21 cellular contexts compared by ENCODE assay signal in genomic region chr4:17315459-17315858, GRCh38.
DNase-seq lines count a peak whose midpoint lies in the region; ATAC-seq and TF ChIP-seq lines count a peak whose summit lies in the region.
"Had no signal": no experiment of that assay in that cellular context is flagged by ENCODE, and none has a peak within 500 bp of the region (broad histone marks: within the 10 kb centered on the region; RNA-seq: fewer than 3 reads in every experiment).

No MANE protein-coding gene starts in this region.

- no peak overlapping the region for H3K4me3 Mint-ChIP-seq in endodermal cell
- H3K4me3 Mint-ChIP-seq: B cell had no signal

- H3K36me3 ChIP-seq in MM.1S (replicated peaks; ENCODE audit: insufficient read depth, low read length) (no peaks in the 10 kb centered on the region), endodermal cell (ENCODE audit: control insufficient read depth, insufficient read depth, low read length) (no peaks in the 10 kb centered on the region), upper lobe of right lung (no peaks in the 10 kb centered on the region)

- no peaks in the 10 kb centered on the region for H3K9me3 ChIP-seq in MM.1S (replicated peaks; ENCODE audit: insufficient read depth, low read length)
- no peaks in the 10 kb centered on the region for H3K9me3 ChIP-seq in endodermal cell (ENCODE audit: control insufficient read depth, low read length)
- H3K9me3 ChIP-seq in upper lobe of right lung = no peaks in the 10 kb centered on the region
- H3K9me3 ChIP-seq: Caco-2 had no signal

- H4K20me1 ChIP-seq in MM.1S (ENCODE audit: insufficient read depth, low read length) = no peaks in the 10 kb centered on the region

- ATAC-seq in upper lobe of right lung (peak; percentile 20), GM21381 (IDR thresholded peaks at IDR 0.05; ENCODE audit: unreplicated experiment) (no peak), HG03439 (IDR thresholded peaks at IDR 0.05; ENCODE audit: unreplicated experiment) (no peak)

- no peak overlapping the region for H3K27ac Mint-ChIP-seq in endodermal cell
- H3K27ac Mint-ChIP-seq: B cell had no signal

- no peaks in the 10 kb centered on the region for H3K79me2 ChIP-seq in MM.1S (ENCODE audit: low read length)

- intact Hi-C loops in upper lobe of right lung (cut with DNase I) = no loop called here

- H3K4me2 ChIP-seq in MM.1S (ENCODE audit: low read depth, low read length) = no peak overlapping the region
- H3K4me2 ChIP-seq: KMS-11 had no signal

- no peaks in the 10 kb centered on the region for H3K27me3 ChIP-seq in MM.1S (replicated peaks; ENCODE audit: insufficient read depth, low read length)
- no peaks in the 10 kb centered on the region for H3K27me3 ChIP-seq in endodermal cell (ENCODE audit: control insufficient read depth, insufficient read depth, low read length, poor library complexity, severe bottlenecking)
- H3K27me3 ChIP-seq in upper lobe of right lung = no peaks in the 10 kb centered on the region

- H3K9ac ChIP-seq in MM.1S (ENCODE audit: low read length) (no peak overlapping the region), endodermal cell (ENCODE audit: extremely low read depth, low read length, poor library complexity, severe bottlenecking) (no peak overlapping the region)
- H3K9ac ChIP-seq: KMS-11 had no signal

- H3K4me1 ChIP-seq in MM.1S (ENCODE audit: low read length) = peaks cover 4% of the 10 kb centered on the region; the same call in 1 of the 2 replicates
- H3K4me1 ChIP-seq in endodermal cell (ENCODE audit: control insufficient read depth, insufficient read depth, low read length) = no peaks in the 10 kb centered on the region
- H3K4me1 ChIP-seq in upper lobe of right lung = no peaks in the 10 kb centered on the region
- H3K4me1 ChIP-seq: Caco-2 had no signal

- no peaks in the 10 kb centered on the region for H3K36me3 Mint-ChIP-seq in endodermal cell (ENCODE audit: low read depth)

- peak; percentile 1 for DNase-seq in NCI-H748 (lab: John Stamatoyannopoulos, UW; ENCODE audit: unreplicated experiment)
- no peak for DNase-seq in NCI-H748 treated with DMSO at 0.1 percent for 48 hours (lab: John Stamatoyannopoulos, UW)
- no peak for DNase-seq in MM.1S
- DNase-seq in endodermal cell = no peak
- DNase-seq in upper lobe of right lung = no peak
- DNase-seq in D341Med (ENCODE audit: low spot score) = no peak
- DNase-seq: 8988T, Caco-2, DMS53, EL, NCI-H1417 treated with DMSO at 0.1 percent for 48 hours, NCI-H187 treated with DMSO at 0.1 percent for 48 hours, NCI-H345, NCI-H524 treated with DMSO at 0.1 percent for 48 hours, OCI-M1, Right ventricle myocardium superior had no signal

- H3K4me1 Mint-ChIP-seq in endodermal cell = no peaks in the 10 kb centered on the region
- H3K4me1 Mint-ChIP-seq: B cell had no signal

- H3K9me2 ChIP-seq in MM.1S (replicated peaks; ENCODE audit: insufficient read depth, low read length) = no peaks in the 10 kb centered on the region

- no peaks in the 10 kb centered on the region for H3K27me3 Mint-ChIP-seq in endodermal cell (ENCODE audit: insufficient read depth)

- H3K27ac ChIP-seq in MM.1S (ENCODE audit: low read length) (no peak overlapping the region), endodermal cell (ENCODE audit: low read depth, low read length) (no peak overlapping the region), upper lobe of right lung (no peak overlapping the region)
- H3K27ac ChIP-seq: KMS-11, SK-N-MC had no signal

- H3K4me3 ChIP-seq in MM.1S (ENCODE audit: low read length) (no peak overlapping the region), endodermal cell (ENCODE audit: low read length) (no peak overlapping the region), upper lobe of right lung (no peak overlapping the region)
- H3K4me3 ChIP-seq: SK-N-MC had no signal

- no peaks in the 10 kb centered on the region for H3K9me3 Mint-ChIP-seq in endodermal cell

- H3F3A ChIP-seq in MM.1S (ENCODE audit: insufficient read depth, low read length) = peaks cover 3% of the 10 kb centered on the region; the same call in 1 of the 2 replicates

- TF ChIP-seq CTCF in MM.1S (IDR thresholded peaks at IDR 0.05; ENCODE audit: low read length) (peak; percentile 25), endodermal cell (conservative IDR thresholded peaks at IDR 0.05) (peak; percentile 55), upper lobe of right lung (IDR thresholded peaks at IDR 0.05) (no peak)

- no peak overlapping the region for H2AFZ ChIP-seq in MM.1S (ENCODE audit: low read length)
